14 cellular contexts compared by ENCODE assay signal in genomic region chr3:194840661-194841514, GRCh38.
DNase-seq lines count a peak whose midpoint lies in the region; ATAC-seq and TF ChIP-seq lines count a peak whose summit lies in the region.
"Had no signal": no experiment of that assay in that cellular context is flagged by ENCODE, and none has a peak within 500 bp of the region (broad histone marks: within the 10 kb centered on the region; RNA-seq: fewer than 3 reads in every experiment).

No MANE protein-coding gene starts in this region.

- CTCF ChIA-PET in Panc1 (lab: Charles Lee), result no interaction called here

- POLR2A ChIA-PET in Panc1 (lab: Charles Lee), result no interaction called here

- H3K27me3 ChIP-seq in Panc1 (ENCODE audit: control insufficient read depth, insufficient read depth, low read length) (no peaks in the 10 kb centered on the region), thyroid gland (no peaks in the 10 kb centered on the region)
- H3K27me3 ChIP-seq: dorsolateral prefrontal cortex had no signal

- no peak overlapping the region for H3K4me3 ChIP-seq in Panc1 (ENCODE audit: low read depth in 2 of 2, low read length in 2 of 2)
- H3K4me3 ChIP-seq in thyroid gland (replicated peaks in 1 of 3), result no peak overlapping the region
- H3K4me3 ChIP-seq: dorsolateral prefrontal cortex had no signal

- no peaks in the 10 kb centered on the region for H3K36me3 Mint-ChIP-seq in natural killer cell
- H3K36me3 Mint-ChIP-seq: activated naive CD4-positive, alpha-beta T cell treated with anti-CD3 and anti-CD28 coated beads, Interleukin-2, amount 10 ng/mL, durations not matched to agents 7 days and 5 days; CD4-positive, alpha-beta memory T cell had no signal

- H3K4me1 Mint-ChIP-seq in natural killer cell, result peaks cover 9 to 11% of the 10 kb centered on the region in 2 donors
- H3K4me1 Mint-ChIP-seq: activated naive CD4-positive, alpha-beta T cell treated with anti-CD3 and anti-CD28 coated beads, Interleukin-2, amount 10 ng/mL, durations not matched to agents 7 days and 5 days; CD4-positive, alpha-beta memory T cell had no signal

- H3K4me1 ChIP-seq in Panc1 (ENCODE audit: control insufficient read depth, insufficient read depth, low read length) (no peaks in the 10 kb centered on the region), thyroid gland (peaks cover 0 to 4% of the 10 kb centered on the region in 2 donors)

- TF ChIP-seq CTCF in Panc1 (IDR thresholded peaks at IDR 0.05) (no peak), natural killer cell (IDR thresholded peaks at IDR 0.05) (no peak), thyroid gland (IDR thresholded peaks at IDR 0.05) (no peak)

- WGBS in thyroid gland, 2 donors, result 86% methylated on average over 19 to 21 of the region's 21 CpGs

- peak overlapping the region; percentile 68 to 73 for H3K27ac Mint-ChIP-seq in natural killer cell
- H3K27ac Mint-ChIP-seq: activated naive CD4-positive, alpha-beta T cell treated with anti-CD3 and anti-CD28 coated beads, Interleukin-2, amount 10 ng/mL, durations not matched to agents 7 days and 5 days; CD4-positive, alpha-beta memory T cell had no signal

- no peaks in the 10 kb centered on the region for H3K9me3 ChIP-seq in Panc1 (ENCODE audit: control insufficient read depth, insufficient read depth, low read depth, low read length)
- no peaks in the 10 kb centered on the region for H3K9me3 ChIP-seq in thyroid gland

- TF ChIP-seq POLR2A in erythroblast (IDR thresholded peaks at IDR 0.05; ENCODE audit: low read length) (no peak), thyroid gland (IDR thresholded peaks at IDR 0.05) (no peak)

- peak; percentile 62; the same call in 1 of the 2 replicates for ATAC-seq in Panc1
- ATAC-seq in natural killer cell, result peak; percentile 52 to 81 (median 67)

- peaks cover 0 to 11% of the 10 kb centered on the region in 2 donors for H3K27me3 Mint-ChIP-seq in natural killer cell (ENCODE audit: low read depth in 2 of 2)
- H3K27me3 Mint-ChIP-seq: CD4-positive, alpha-beta memory T cell had no signal

- in situ Hi-C loops in Panc1 (cut with HindIII; ENCODE audit: low pct_unique_long_range_greater_than_20kb, low sequenced_read_pairs), result no loop called here

- no peaks in the 10 kb centered on the region for H3K9me3 Mint-ChIP-seq in natural killer cell
- H3K9me3 Mint-ChIP-seq: activated naive CD4-positive, alpha-beta T cell treated with anti-CD3 and anti-CD28 coated beads, Interleukin-2, amount 10 ng/mL, durations not matched to agents 7 days and 5 days had no signal

- no TSS peak for BruUV-seq in Panc1 (replicated peaks; lab: Mats Ljungman, UMichigan)

- H3K27ac ChIP-seq in Panc1 (ENCODE audit: low read length) (no peak overlapping the region), thyroid gland (no peak overlapping the region)
- H3K27ac ChIP-seq: dorsolateral prefrontal cortex had no signal

- DNase-seq in ELR (ENCODE audit: low read depth) (peak; percentile 32), Panc1 (ENCODE audit: low read depth, low spot score) (no peak), erythroblast (lab: John Stamatoyannopoulos, UW) (peak; percentile 18 to 40), natural killer cell (no peak), thyroid gland (no peak), NCI-H82 (lab: John Stamatoyannopoulos, UW) (no peak)
- no peak for DNase-seq in activated CD4-positive, CD25-positive, alpha-beta regulatory T cell treated with anti-CD3 and anti-CD28 coated beads, Interleukin-2, amount 50 U/mL, for 72 hours
- DNase-seq in stimulated activated CD4-positive, alpha-beta T cell treated with anti-CD3 and anti-CD28 coated beads, Interleukin-4, amount 100 ng/mL, for 24 hours, result no peak
- DNase-seq: activated naive CD4-positive, alpha-beta T cell treated with anti-CD3 and anti-CD28 coated beads, Interleukin-2, amount 10 ng/mL, durations not matched to agents 7 days and 5 days; CD4-positive, alpha-beta memory T cell; dorsolateral prefrontal cortex; hippocampal formation; NCI-H1048; NCI-H524 had no signal

- H3K36me3 ChIP-seq in Panc1 (ENCODE audit: control insufficient read depth, insufficient read depth, low read length), result no peaks in the 10 kb centered on the region
- H3K36me3 ChIP-seq in thyroid gland, result no peaks in the 10 kb centered on the region

- intact Hi-C loops in Panc1 (cut with micrococcal nuclease; ENCODE audit: unreplicated experiment), result no loop called here
- intact Hi-C loops in natural killer cell (cut with micrococcal nuclease), result no loop called here
- intact Hi-C loops in thyroid gland (cut with DNase I), result no loop called here

- peak overlapping the region; percentile 70 for H3K4me3 Mint-ChIP-seq in natural killer cell
- H3K4me3 Mint-ChIP-seq: activated naive CD4-positive, alpha-beta T cell treated with anti-CD3 and anti-CD28 coated beads, Interleukin-2, amount 10 ng/mL, durations not matched to agents 7 days and 5 days; CD4-positive, alpha-beta memory T cell had no signal

Comparison
In these comparisons a context has a peak if more than half of its experiments do, and no peak if none do; other contexts are left out.
1. DNase-seq: peak in ELR (single experiment) and erythroblast (2 of 2); none in Panc1 (single experiment), natural killer cell (single experiment), thyroid gland (0 of 2), NCI-H82 (single experiment), activated CD4-positive, CD25-positive, alpha-beta regulatory T cell treated with anti-CD3 and anti-CD28 coated beads, Interleukin-2, amount 50 U/mL, for 72 hours (single experiment) and stimulated activated CD4-positive, alpha-beta T cell treated with anti-CD3 and anti-CD28 coated beads, Interleukin-4, amount 100 ng/mL, for 24 hours (single experiment).